ENCODE assay signal across 8 cellular contexts in the genomic region with DNA sequence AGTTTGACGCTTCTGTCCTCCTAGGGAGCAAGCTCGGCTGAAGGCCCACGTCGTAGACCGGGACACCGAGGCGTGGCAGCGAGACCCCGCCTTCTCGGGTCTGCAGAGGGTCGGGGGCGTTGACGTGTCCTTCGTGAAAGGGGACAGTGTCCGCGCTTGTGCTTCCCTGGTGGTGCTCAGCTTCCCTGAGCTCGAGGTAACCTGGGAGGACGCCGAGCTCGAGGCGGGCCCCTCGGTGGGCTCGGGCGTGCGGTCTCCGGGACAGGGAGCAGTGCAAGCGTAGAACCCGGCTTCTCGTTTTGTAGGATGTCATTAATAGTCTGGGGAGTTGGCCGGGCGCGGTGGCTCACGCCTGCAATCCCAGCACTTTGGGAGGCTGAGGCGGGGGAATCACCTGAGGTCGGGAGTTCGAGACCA. TPM values are rescaled to one million over a fixed set of nuclear protein-coding genes. Genes with fewer than 3 reads are reported as not detected.
DNase-seq lines count a peak whose midpoint lies in the region; ATAC-seq and TF ChIP-seq lines count a peak whose summit lies in the region.

No MANE protein-coding gene starts in this region.

- intact Hi-C loops in A673 (cut with micrococcal nuclease; ENCODE audit: unreplicated experiment): no loop called here

- H3K4ac ChIP-seq in mesendoderm (ENCODE audit: low read depth, low read length): no peak overlapping the region

- no CpG with 5 or more reads among the region's 36 CpGs for WGBS in mesendoderm (ENCODE audit: extremely low coverage, insufficient coverage, low lambda C conversion rate)

- H3K4me3 ChIP-seq in A673 (ENCODE audit: low read depth, low read length, poor library complexity, severe bottlenecking) (peak overlapping the region; percentile 88), mesendoderm (ENCODE audit: low read length) (peak overlapping the region; percentile 96)

- H3K56ac ChIP-seq in mesendoderm (ENCODE audit: low read length): peak overlapping the region; percentile 94

- peak overlapping the region; percentile 17 for H3K18ac ChIP-seq in mesendoderm (ENCODE audit: low read length)

- CTCF ChIA-PET in A673 (lab: Charles Lee): interaction anchor here (0.7 to 0.8 kb wide), 2 partner anchors 11 to 160 kb away, joined by 3 read pairs; no protein-coding TSS in a partner anchor

- no peak overlapping the region for H2AK5ac ChIP-seq in mesendoderm (ENCODE audit: low read length)

- BruUV-seq in A673 (replicated peaks; lab: Mats Ljungman, UMichigan): no TSS peak

- H3K9ac ChIP-seq in mesendoderm (ENCODE audit: low read length): peak overlapping the region; percentile 93

- peak overlapping the region; percentile 13 for H2BK5ac ChIP-seq in mesendoderm (ENCODE audit: low read length)

- POLR2A ChIA-PET in A673 (lab: Charles Lee; ENCODE audit: low non-redundant PET): interaction anchor here (0.6 kb wide), 1 partner anchor 43 kb away, joined by 4 read pairs; no protein-coding TSS in a partner anchor

- peaks cover 24% of the 10 kb centered on the region for H3K36me3 Mint-ChIP-seq in brain

- no peak for TF ChIP-seq CTCF in A673 (conservative IDR thresholded peaks at IDR 0.05; ENCODE audit: low read depth, low read length)
- TF ChIP-seq CTCF in brain (conservative IDR thresholded peaks at IDR 0.05): no peak

- H4K8ac ChIP-seq in mesendoderm (ENCODE audit: low read depth, low read length): no peak overlapping the region

- no peaks in the 10 kb centered on the region for H3K9me3 ChIP-seq in A673 (ENCODE audit: low read depth, low read length, poor library complexity, severe bottlenecking)

- H3K36me3 ChIP-seq in A673 (ENCODE audit: insufficient read depth, low read length, poor library complexity, severe bottlenecking) (no peaks in the 10 kb centered on the region), mesendoderm (ENCODE audit: control insufficient read depth, insufficient read depth, low read length) (no peaks in the 10 kb centered on the region)

- peak overlapping the region; percentile 73 for H3K4me2 ChIP-seq in mesendoderm (ENCODE audit: low read length)

- no peaks in the 10 kb centered on the region for H3K79me2 ChIP-seq in mesendoderm (ENCODE audit: control insufficient read depth, insufficient read depth, low read length)

- no peak for DNase-seq in A673 (ENCODE audit: low spot score)
- no peak for DNase-seq in mesendoderm
- DNase-seq in ACHN: no peak
- no peak for DNase-seq in Ammon's horn (ENCODE audit: low spot score)
- DNase-seq in DMS 273 treated with DMSO at 0.1 percent for 48 hours (lab: John Stamatoyannopoulos, UW): no peak
- DNase-seq in iPS-NIHi7 (ENCODE audit: extremely low spot score): no peak

- in situ Hi-C loops in ACHN (cut with HindIII; ENCODE audit: low pct_ligation_motif_present, low pct_unique_long_range_greater_than_20kb, low sequenced_read_pairs): no loop called here

- H2BK15ac ChIP-seq in mesendoderm (replicated peaks; ENCODE audit: low read depth): no peak overlapping the region

- H3K27me3 ChIP-seq in A673 (replicated peaks; ENCODE audit: insufficient read depth, low read depth, low read length, poor library complexity) (no peaks in the 10 kb centered on the region), mesendoderm (ENCODE audit: insufficient read depth, low read length, poor library complexity) (peaks cover 7% of the 10 kb centered on the region)

- no peak overlapping the region for H3K23ac ChIP-seq in mesendoderm (ENCODE audit: low read length)

- H3K27ac ChIP-seq in A673 (ENCODE audit: low read depth, low read length, poor library complexity, severe bottlenecking) (peak overlapping the region; percentile 99), mesendoderm (ENCODE audit: low read depth, low read length) (peak overlapping the region; percentile 3)

- peak; percentile 3 for ATAC-seq in HG02981 (IDR thresholded peaks at IDR 0.05; ENCODE audit: unreplicated experiment)

- peaks cover 4% of the 10 kb centered on the region for H3K79me1 ChIP-seq in mesendoderm (ENCODE audit: low read length)

- H3K4me1 ChIP-seq in A673 (ENCODE audit: insufficient read depth, low read length, poor library complexity, severe bottlenecking) (no peaks in the 10 kb centered on the region), mesendoderm (ENCODE audit: control insufficient read depth, low read depth, low read length) (peaks cover 2% of the 10 kb centered on the region)

- peak overlapping the region; percentile 65 to 99 (median 97) for H3K27ac Mint-ChIP-seq in brain

- H4K5ac ChIP-seq in mesendoderm (ENCODE audit: low read length): no peak overlapping the region

- no peak overlapping the region for H2BK120ac ChIP-seq in mesendoderm (ENCODE audit: low read depth, low read length)

- peaks cover 52% of the 10 kb centered on the region for H3K4me1 Mint-ChIP-seq in brain

- H3K4me3 Mint-ChIP-seq in brain: peak overlapping the region; percentile 85 to 90 (median 87)

- H3K9me3 Mint-ChIP-seq in brain: no peaks in the 10 kb centered on the region

- H3K27me3 Mint-ChIP-seq in brain: peaks cover 12% of the 10 kb centered on the region

RNA-seq across cellular contexts. Expression of a gene that starts 0.7 kb away (rescaled TPM):
- total RNA-seq in A673 (2021): 14.1 and 15.6 TPM in 2 replicates
- polyA plus RNA-seq in brain (ENCODE audit: insufficient read depth, low read depth, low replicate concordance): 32.0 TPM
- polyA plus RNA-seq in mesendoderm (2013, experiment 1 of 2): 4.7 TPM
- 5.3 TPM for polyA plus RNA-seq in mesendoderm (2013, experiment 2 of 2)
